ENCODE assay signal across 11 cellular contexts in genomic region chr2:84963692-84964405, GRCh38. TPM values are rescaled to one million over a fixed set of nuclear protein-coding genes. Genes with fewer than 3 reads are reported as not detected.
DNase-seq lines count a peak whose midpoint lies in the region; ATAC-seq, FAIRE-seq and TF ChIP-seq lines count a peak whose summit lies in the region.
"Had no signal": no experiment of that assay in that cellular context is flagged by ENCODE, and none has a peak within 500 bp of the region (broad histone marks: within the 10 kb centered on the region; RNA-seq: fewer than 3 reads in every experiment).

No MANE protein-coding gene starts in this region.

- no peak overlapping the region for H3K4me3 ChIP-seq in astrocyte (ENCODE audit: insufficient read depth, low read depth, low read length)
- H3K4me3 ChIP-seq: thyroid gland had no signal

- H3K36me3 Mint-ChIP-seq in IgD-negative memory B cell (peaks cover 10% of the 10 kb centered on the region), astrocyte (ENCODE audit: low read depth, unreplicated experiment) (peaks cover 15% of the 10 kb centered on the region), naive B cell (peaks cover 5 to 22% of the 10 kb centered on the region in 2 donors)

- H3K4me1 ChIP-seq in astrocyte (ENCODE audit: insufficient read depth, low read length) = peaks cover 24% of the 10 kb centered on the region

- H3K27me3 ChIP-seq in astrocyte (ENCODE audit: insufficient read depth, low read length) = no peaks in the 10 kb centered on the region
- H3K27me3 ChIP-seq: thyroid gland had no signal

- H3K9me3 Mint-ChIP-seq in IgD-negative memory B cell (peaks cover 0 to 2% (median 0%) of the 10 kb centered on the region in 3 donors), astrocyte (ENCODE audit: unreplicated experiment) (no peaks in the 10 kb centered on the region), naive B cell (peaks cover 0 to 4% (median 0%) of the 10 kb centered on the region in 7 donors)

- ATAC-seq in naive B cell (ENCODE audit: low read depth in 2 of 2) (no peak), GM21367 (IDR thresholded peaks at IDR 0.05; ENCODE audit: unreplicated experiment) (no peak), HG02763 (IDR thresholded peaks at IDR 0.05; ENCODE audit: unreplicated experiment) (no peak)

- H3K9me3 ChIP-seq in astrocyte (ENCODE audit: insufficient read depth, low read depth, low read length) = no peaks in the 10 kb centered on the region
- H3K9me3 ChIP-seq: thyroid gland had no signal

- H3K27me3 Mint-ChIP-seq in IgD-negative memory B cell = no peaks in the 10 kb centered on the region
- no peaks in the 10 kb centered on the region for H3K27me3 Mint-ChIP-seq in astrocyte (ENCODE audit: low read depth, unreplicated experiment)
- H3K27me3 Mint-ChIP-seq in naive B cell = no peaks in the 10 kb centered on the region

- FAIRE-seq in astrocyte (lab: Jason Lieb, UNC) = peak; percentile 17

- H3K79me2 ChIP-seq in astrocyte (ENCODE audit: insufficient read depth, low read length) = peaks cover 45% of the 10 kb centered on the region

- H2AFZ ChIP-seq in astrocyte (ENCODE audit: low read depth, low read length) = no peak overlapping the region

- peaks cover 13% of the 10 kb centered on the region for H4K20me1 ChIP-seq in astrocyte (ENCODE audit: insufficient read depth, low read length)

- H3K27ac Mint-ChIP-seq in IgD-negative memory B cell (peak overlapping the region in 2 of 3 donors; percentile 34 to 70), astrocyte (ENCODE audit: unreplicated experiment) (no peak overlapping the region), naive B cell (peak overlapping the region in 5 of 6 donors; percentile 31 to 94 (median 48))

- TF ChIP-seq CTCF in astrocyte (IDR thresholded peaks at IDR 0.05; ENCODE audit: insufficient read depth, low read depth, low read length) = no peak

- H3K4me1 Mint-ChIP-seq in IgD-negative memory B cell (peaks cover 43 to 53% (median 50%) of the 10 kb centered on the region in 3 donors), astrocyte (ENCODE audit: low read depth, unreplicated experiment) (peaks cover 23% of the 10 kb centered on the region), naive B cell (peaks cover 48 to 67% (median 61%) of the 10 kb centered on the region in 3 donors)

- peak overlapping the region; percentile 27 for H3K4me2 ChIP-seq in astrocyte (ENCODE audit: low read length)

- H3K9ac ChIP-seq in astrocyte (ENCODE audit: low read length) = no peak overlapping the region

- peak; percentile 73 for DNase-seq in CD1c-positive myeloid dendritic cell (ENCODE audit: extremely low spot score)
- peak; percentile 81 for DNase-seq in astrocyte (ENCODE audit: low read depth)
- no peak for DNase-seq in naive B cell
- no peak for DNase-seq in NCI-H524 (lab: John Stamatoyannopoulos, UW)
- no peak for DNase-seq in SHP77 (lab: John Stamatoyannopoulos, UW)
- DNase-seq: activated CD8-positive, alpha-beta memory T cell treated with anti-CD3 and anti-CD28 coated beads, Interleukin-2, amount 50 U/mL, for 48 hours; right cardiac atrium had no signal

- H3K4me3 Mint-ChIP-seq in IgD-negative memory B cell = peak overlapping the region in 3 of 4 donors; percentile 4 to 70 (median 46)
- no peak overlapping the region for H3K4me3 Mint-ChIP-seq in astrocyte (ENCODE audit: unreplicated experiment)
- peak overlapping the region in 5 of 8 donors; percentile 31 to 76 (median 47) for H3K4me3 Mint-ChIP-seq in naive B cell

- H3K27ac ChIP-seq in astrocyte (ENCODE audit: low read depth, low read length) = no peak overlapping the region

- H3K36me3 ChIP-seq in astrocyte (ENCODE audit: insufficient read depth, low read length) = peaks cover 3% of the 10 kb centered on the region
- H3K36me3 ChIP-seq: thyroid gland had no signal

RNA-seq across cellular contexts. Expression of gene KCMF1, which starts 7.1 kb away (rescaled TPM):
- polyA plus RNA-seq in IgD-negative memory B cell = 17.6 TPM
- 90.8 and 105 TPM in 2 replicates for total RNA-seq in astrocyte
- 10 to 100 TPM; 19.3 to 41.3 (median 25.9) TPM for polyA plus RNA-seq in naive B cell (ENCODE audit: low read depth in 6 of 6)

RNA-seq across cellular contexts. Expression of gene TMSB10, which starts 58.4 kb away (rescaled TPM):
- polyA plus RNA-seq in IgD-negative memory B cell = 6,394 TPM
- total RNA-seq in astrocyte = 2,866 and 3,439 TPM in 2 replicates
- polyA plus RNA-seq in naive B cell (ENCODE audit: low read depth in 6 of 6) = 1,000 to 10,000 TPM; 5,825 to 8,742 (median 6,750) TPM

Comparison
In these comparisons a context has a peak if more than half of its experiments do, and no peak if none do; other contexts are left out.
1. DNase-seq: peak in CD1c-positive myeloid dendritic cell (single experiment) and astrocyte (single experiment); none in naive B cell (single experiment), NCI-H524 (0 of 2) and SHP77 (0 of 2).